Comparison of ENCODE assay signal across 26 cellular contexts in genomic region chr17:50522766-50523165, GRCh38. TPM values are rescaled to one million over a fixed set of nuclear protein-coding genes. Genes with fewer than 3 reads are reported as not detected.
"Had no signal": no experiment of that assay in that cellular context is flagged by ENCODE, and none has a peak within 500 bp of the region (broad histone marks: within the 10 kb centered on the region; RNA-seq: fewer than 3 reads in every experiment).

No MANE protein-coding gene starts in this region.

- H3K27ac ChIP-seq: cardiac muscle cell, KMS-11 had no signal

- H3K9me3 Mint-ChIP-seq: activated B cell treated with CpG ODN at 0.5 μM for 24 hours; activated CD4-positive, alpha-beta T cell treated with anti-CD3 and anti-CD28 coated beads, Interleukin-2, amount 10 ng/mL, durations not matched to agents 24 days and 14 days; activated naive CD4-positive, alpha-beta T cell treated with anti-CD3 and anti-CD28 coated beads for 36 hours; activated T-cell treated with anti-CD3 and anti-CD28 coated beads, Interleukin-2, amount 50 U/mL, for 4 hours; brain; T-cell had no signal

- H3K4me3 Mint-ChIP-seq: activated B cell treated with CpG ODN at 0.5 μM for 24 hours; activated CD4-positive, alpha-beta T cell treated with anti-CD3 and anti-CD28 coated beads, Interleukin-2, amount 10 ng/mL, durations not matched to agents 24 days and 14 days; activated CD8-positive, alpha-beta memory T cell treated with anti-CD3 and anti-CD28 coated beads, Interleukin-2, amount 10 ng/mL, durations not matched to agents 7 days and 5 days; activated naive CD4-positive, alpha-beta T cell treated with anti-CD3 and anti-CD28 coated beads for 36 hours; activated naive CD8-positive, alpha-beta T cell; activated T-cell treated with anti-CD3 and anti-CD28 coated beads, Interleukin-2, amount 50 U/mL, for 4 hours; brain; T-cell had no signal

- H3K4me3 ChIP-seq: cardiac muscle cell, MG63 had no signal

- H3K27ac Mint-ChIP-seq: activated B cell treated with CpG ODN at 0.5 μM for 24 hours; activated CD4-positive, alpha-beta T cell treated with anti-CD3 and anti-CD28 coated beads, Interleukin-2, amount 10 ng/mL, durations not matched to agents 24 days and 14 days; activated CD8-positive, alpha-beta memory T cell treated with anti-CD3 and anti-CD28 coated beads, Interleukin-2, amount 10 ng/mL, durations not matched to agents 7 days and 5 days; activated naive CD4-positive, alpha-beta T cell treated with anti-CD3 and anti-CD28 coated beads for 36 hours; activated naive CD8-positive, alpha-beta T cell; T-cell had no signal

- H3K36me3 Mint-ChIP-seq: activated CD8-positive, alpha-beta memory T cell treated with anti-CD3 and anti-CD28 coated beads, Interleukin-2, amount 10 ng/mL, durations not matched to agents 7 days and 5 days; brain; T-cell had no signal

- H3K36me3 ChIP-seq: cardiac muscle cell, MG63 had no signal

- H3K27me3 Mint-ChIP-seq: activated B cell treated with CpG ODN at 0.5 μM for 24 hours; activated CD4-positive, alpha-beta T cell treated with anti-CD3 and anti-CD28 coated beads, Interleukin-2, amount 10 ng/mL, durations not matched to agents 24 days and 14 days; activated CD8-positive, alpha-beta memory T cell treated with anti-CD3 and anti-CD28 coated beads, Interleukin-2, amount 10 ng/mL, durations not matched to agents 7 days and 5 days; activated naive CD8-positive, alpha-beta T cell; brain; T-cell had no signal

- H3K9me3 ChIP-seq: MG63 had no signal

- H3K27me3 ChIP-seq: cardiac muscle cell, MG63 had no signal

- H3K4me1 Mint-ChIP-seq: activated B cell treated with CpG ODN at 0.5 μM for 24 hours, T-cell had no signal

- ATAC-seq: activated CD8-positive, alpha-beta memory T cell treated with anti-CD3 and anti-CD28 coated beads, Interleukin-2, amount 10 ng/mL, durations not matched to agents 7 days and 5 days; activated T-cell treated with anti-CD3 and anti-CD28 coated beads, Interleukin-2, amount 50 U/mL, for 4 hours; PC-3; T-cell had no signal

- H3K9ac ChIP-seq: KMS-11 had no signal

- DNase-seq: activated B cell treated with CpG ODN at 0.5 μM for 24 hours; activated CD4-positive, alpha-beta T cell treated with anti-CD3 and anti-CD28 coated beads for 1 hour; activated CD4-positive, alpha-beta T cell treated with anti-CD3 and anti-CD28 coated beads, Interleukin-2, amount 10 ng/mL, durations not matched to agents 24 days and 14 days; activated CD4-positive, alpha-beta T cell treated with anti-CD3 and anti-CD28 coated beads, Interleukin-2, amount 50 U/mL, for 48 hours; activated CD8-positive, alpha-beta memory T cell treated with anti-CD3 and anti-CD28 coated beads, Interleukin-2, amount 10 ng/mL, durations not matched to agents 7 days and 5 days; activated effector memory CD4-positive, alpha-beta T cell treated with anti-CD3 and anti-CD28 coated beads, Interleukin-2, amount 50 U/mL, for 16 hours; activated naive CD4-positive, alpha-beta T cell treated with anti-CD3 and anti-CD28 coated beads for 36 hours; activated T-cell treated with anti-CD3 and anti-CD28 coated beads, Interleukin-2, amount 50 U/mL, for 4 hours; amygdala; MG63; MV-4-11; NCI-H1105; NCI-H1436; NCI-H1694 treated with DMSO at 0.1 percent for 48 hours; NCI-H2081; NCI-H446; NCI-H524; PC-3; SIG-M5; T-cell; T-helper 2 cell; T1000 had no signal

- H3K4me2 ChIP-seq: KMS-11 had no signal

RNA-seq across cellular contexts. Expression of gene EPN3, which starts 9.8 kb away (rescaled TPM):
- total RNA-seq: activated B cell treated with CpG ODN at 0.5 μM for 24 hours; activated CD4-positive, alpha-beta T cell treated with anti-CD3 and anti-CD28 coated beads, Interleukin-2, amount 10 ng/mL, durations not matched to agents 24 days and 14 days; activated CD8-positive, alpha-beta memory T cell treated with anti-CD3 and anti-CD28 coated beads, Interleukin-2, amount 10 ng/mL, durations not matched to agents 7 days and 5 days; activated naive CD4-positive, alpha-beta T cell treated with anti-CD3 and anti-CD28 coated beads for 36 hours had no signal

RNA-seq across cellular contexts. Expression of gene CACNA1G, which starts 37.7 kb away (rescaled TPM):
- total RNA-seq: activated CD8-positive, alpha-beta memory T cell treated with anti-CD3 and anti-CD28 coated beads, Interleukin-2, amount 10 ng/mL, durations not matched to agents 7 days and 5 days; T-cell had no signal
